8 cellular contexts compared by ENCODE assay signal in genomic region chr19:52689804-52690394, GRCh38. TPM values are rescaled to one million over a fixed set of nuclear protein-coding genes. Genes with fewer than 3 reads are reported as not detected.
DNase-seq lines count a peak whose midpoint lies in the region; ATAC-seq and TF ChIP-seq lines count a peak whose summit lies in the region.

No MANE protein-coding gene starts in this region.

- peaks cover 35% of the 10 kb centered on the region for H3K36me3 Mint-ChIP-seq in activated naive CD8-positive, alpha-beta T cell treated with anti-CD3 and anti-CD28 coated beads for 36 hours

- no peaks in the 10 kb centered on the region for H3F3A ChIP-seq in PC-3 (ENCODE audit: low read length, unreplicated experiment)

- peaks cover 27% of the 10 kb centered on the region for H3K4me1 Mint-ChIP-seq in activated naive CD8-positive, alpha-beta T cell treated with anti-CD3 and anti-CD28 coated beads for 36 hours

- H2AFZ ChIP-seq in PC-3 (ENCODE audit: low read length), result peak overlapping the region; percentile 98

- H3K9me3 Mint-ChIP-seq in activated naive CD8-positive, alpha-beta T cell treated with anti-CD3 and anti-CD28 coated beads for 36 hours, result peaks cover 5% of the 10 kb centered on the region

- peaks cover 47% of the 10 kb centered on the region for H3K79me2 ChIP-seq in PC-3 (ENCODE audit: low read length)

- H3K4me3 Mint-ChIP-seq in activated naive CD8-positive, alpha-beta T cell treated with anti-CD3 and anti-CD28 coated beads for 36 hours, result peak overlapping the region; percentile 95

- peaks cover 37% of the 10 kb centered on the region for H3K4me1 ChIP-seq in PC-3 (ENCODE audit: insufficient read depth, low read length)

- no peak for DNase-seq in PC-3
- DNase-seq in activated naive CD8-positive, alpha-beta T cell treated with anti-CD3 and anti-CD28 coated beads for 36 hours, result peak; percentile 41
- DNase-seq in left ventricle myocardium superior, result peak; percentile 69
- no peak for DNase-seq in retinal pigment epithelial cell (ENCODE audit: low read depth)
- DNase-seq in GM19238 (ENCODE audit: insufficient read length, low spot score), result no peak
- no peak for DNase-seq in NCI-H345 treated with DMSO at 0.1 percent for 48 hours (lab: John Stamatoyannopoulos, UW; ENCODE audit: unreplicated experiment)

- H3K9ac ChIP-seq in PC-3 (ENCODE audit: low read length), result peak overlapping the region; percentile 96

- TSS peak; percentile 83 for BruUV-seq in PC-3 (replicated peaks; lab: Mats Ljungman, UMichigan)

- H3K27me3 ChIP-seq in PC-3 (ENCODE audit: low read length), result no peaks in the 10 kb centered on the region

- no peaks in the 10 kb centered on the region for H3K27me3 Mint-ChIP-seq in activated naive CD8-positive, alpha-beta T cell treated with anti-CD3 and anti-CD28 coated beads for 36 hours

- no peaks in the 10 kb centered on the region for H3K9me2 ChIP-seq in PC-3 (replicated peaks; ENCODE audit: low read length)

- H3K9me3 ChIP-seq in PC-3 (ENCODE audit: low read length), result no peaks in the 10 kb centered on the region; the same call in 1 of the 2 replicates

- TF ChIP-seq CTCF in PC-3 (conservative IDR thresholded peaks at IDR 0.05; ENCODE audit: low read depth, low read length) (no peak), retinal pigment epithelial cell (conservative IDR thresholded peaks at IDR 0.05; ENCODE audit: low read depth, low read length) (no peak)

- H3K27ac Mint-ChIP-seq in activated naive CD8-positive, alpha-beta T cell treated with anti-CD3 and anti-CD28 coated beads for 36 hours, result peak overlapping the region; percentile 91

- H3K27ac ChIP-seq in PC-3 (ENCODE audit: low read length), result peak overlapping the region; percentile 79

- CTCF ChIA-PET in PC-3 (lab: Charles Lee), result no interaction called here

- H3K4me3 ChIP-seq in GM08714 (ENCODE audit: low read length), result peak overlapping the region; percentile 95
- peak overlapping the region; percentile 99 for H3K4me3 ChIP-seq in PC-3 (ENCODE audit: low read length)
- H3K4me3 ChIP-seq in retinal pigment epithelial cell (ENCODE audit: low read length), result peak overlapping the region; percentile 62

- POLR2A ChIA-PET in PC-3 (lab: Charles Lee; ENCODE audit: unreplicated experiment), result no interaction called here

- peak overlapping the region; percentile 97 for H3K4me2 ChIP-seq in PC-3 (ENCODE audit: low read length)

- peak; percentile 33 for ATAC-seq in HG02588 (IDR thresholded peaks at IDR 0.05; ENCODE audit: unreplicated experiment)
- peak; percentile 42 for ATAC-seq in PC-3
- peak; percentile 62 for ATAC-seq in left ventricle myocardium superior

- intact Hi-C loops in PC-3 (cut with micrococcal nuclease) (loop anchor here (2.0 to 5.0 kb wide), 2 partner anchors 25 to 53 kb away; partner anchors contain the start of gene ZNF83), left ventricle myocardium superior (cut with micrococcal nuclease) (no loop called here)

- peaks cover 7% of the 10 kb centered on the region for H3K36me3 ChIP-seq in PC-3 (ENCODE audit: low read depth, low read length)

- no peaks in the 10 kb centered on the region for H4K20me1 ChIP-seq in PC-3 (ENCODE audit: low read length)

RNA-seq across cellular contexts. Expression of gene ZNF611, which starts 44.9 kb away (rescaled TPM):
- total RNA-seq in PC-3 (2014; rRNA removed) (8.4 and 12.7 TPM in 2 replicates), left ventricle myocardium superior (6.9 TPM)
- total RNA-seq in activated naive CD8-positive, alpha-beta T cell treated with anti-CD3 and anti-CD28 coated beads for 36 hours, result 10 to 100 TPM; 15.1 to 15.9 TPM

RNA-seq across cellular contexts. Expression of gene ZNF83, which starts 51.7 kb away (rescaled TPM):
- total RNA-seq in PC-3 (2014; rRNA removed) (32.9 and 45.4 TPM in 2 replicates), left ventricle myocardium superior (15.8 TPM)
- 10 to 100 TPM; 22.0 to 22.5 TPM for total RNA-seq in activated naive CD8-positive, alpha-beta T cell treated with anti-CD3 and anti-CD28 coated beads for 36 hours

Comparison
In these comparisons a context has a peak if more than half of its experiments do, and no peak if none do; other contexts are left out.
1. DNase-seq: peak in activated naive CD8-positive, alpha-beta T cell treated with anti-CD3 and anti-CD28 coated beads for 36 hours (single experiment) and left ventricle myocardium superior (single experiment); none in PC-3 (single experiment), retinal pigment epithelial cell (single experiment), GM19238 (single experiment) and NCI-H345 treated with DMSO at 0.1 percent for 48 hours (single experiment).
2. Peak in every context shown above with its lines, with median percentiles within 50 percentile points of each other: H3K4me3 ChIP-seq and ATAC-seq.